1 cellular context compared by ENCODE assay signal in genomic region chr2:120398961-120399888, GRCh38.
TF ChIP-seq lines count a peak whose summit lies in the region.

No MANE protein-coding gene starts in this region.

TF ChIP-seq in HepG2, 621 proteins besides CTCF, POLR2A, EP300 and RAD21 (continued from another document and continues in another):
- TF ChIP-seq, protein P1, sequence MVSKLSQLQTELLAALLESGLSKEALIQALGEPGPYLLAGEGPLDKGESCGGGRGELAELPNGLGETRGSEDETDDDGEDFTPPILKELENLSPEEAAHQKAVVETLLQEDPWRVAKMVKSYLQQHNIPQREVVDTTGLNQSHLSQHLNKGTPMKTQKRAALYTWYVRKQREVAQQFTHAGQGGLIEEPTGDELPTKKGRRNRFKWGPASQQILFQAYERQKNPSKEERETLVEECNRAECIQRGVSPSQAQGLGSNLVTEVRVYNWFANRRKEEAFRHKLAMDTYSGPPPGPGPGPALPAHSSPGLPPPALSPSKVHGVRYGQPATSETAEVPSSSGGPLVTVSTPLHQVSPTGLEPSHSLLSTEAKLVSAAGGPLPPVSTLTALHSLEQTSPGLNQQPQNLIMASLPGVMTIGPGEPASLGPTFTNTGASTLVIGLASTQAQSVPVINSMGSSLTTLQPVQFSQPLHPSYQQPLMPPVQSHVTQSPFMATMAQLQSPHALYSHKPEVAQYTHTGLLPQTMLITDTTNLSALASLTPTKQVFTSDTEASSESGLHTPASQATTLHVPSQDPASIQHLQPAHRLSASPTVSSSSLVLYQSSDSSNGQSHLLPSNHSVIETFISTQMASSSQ (IDR thresholded peaks at IDR 0.05; ENCODE audit: low read depth): no peak
- TF ChIP-seq, protein P1 (CRISPR knock-in tag; IDR thresholded peaks at IDR 0.05; ENCODE audit: borderline replicate concordance): peak; percentile 60; the same call in 1 of the 2 replicates
- TF ChIP-seq ZMYM4 (CRISPR knock-in tag; IDR thresholded peaks at IDR 0.05) (peak; percentile 24; the same call in 1 of the 2 replicates), ZFP90 (CRISPR knock-in tag; IDR thresholded peaks at IDR 0.05; ENCODE audit: borderline replicate concordance) (peak; percentile 45), AFF4 (CRISPR knock-in tag; IDR thresholded peaks at IDR 0.05) (peak; percentile 60; the same call in 1 of the 2 replicates), ZNF773 (CRISPR knock-in tag; IDR thresholded peaks at IDR 0.05; ENCODE audit: borderline replicate concordance) (no peak), SNRNP70 (IDR thresholded peaks at IDR 0.05; ENCODE audit: low read depth, low read length) (no peak), THAP7 (CRISPR knock-in tag; IDR thresholded peaks at IDR 0.05) (no peak), RXRA (CRISPR knock-in tag; IDR thresholded peaks at IDR 0.05) (peak; percentile 91), ZNF430 (CRISPR knock-in tag; IDR thresholded peaks at IDR 0.05) (peak; percentile 86), ATAD3A (CRISPR knock-in tag; IDR thresholded peaks at IDR 0.05) (0 out of 2 replicates have a peak, but pooled peaks have one; percentile 9), ATF1 (CRISPR knock-in tag; IDR thresholded peaks at IDR 0.05) (no peak), ZNF792 (CRISPR knock-in tag; IDR thresholded peaks at IDR 0.05) (peak; percentile 87), ZNF256 (CRISPR knock-in tag; conservative IDR thresholded peaks at IDR 0.05) (peak; percentile 47; the same call in 1 of the 2 replicates), NFATC3 (CRISPR knock-in tag; IDR thresholded peaks at IDR 0.05) (no peak; the same call in 1 of the 2 replicates), ZNF292 (CRISPR knock-in tag; IDR thresholded peaks at IDR 0.05; ENCODE audit: borderline replicate concordance, low read depth) (peak; percentile 77; the same call in 1 of the 2 replicates), GLI4 (CRISPR knock-in tag; IDR thresholded peaks at IDR 0.05; ENCODE audit: borderline replicate concordance) (no peak), NRL (CRISPR knock-in tag; IDR thresholded peaks at IDR 0.05; ENCODE audit: borderline replicate concordance) (no peak), ARNT2 (CRISPR knock-in tag; IDR thresholded peaks at IDR 0.05; ENCODE audit: low read depth) (peak; percentile 76), CREM (IDR thresholded peaks at IDR 0.05) (peak; percentile 69), CREM (CRISPR knock-in tag; IDR thresholded peaks at IDR 0.05) (no peak), RARA (CRISPR knock-in tag; IDR thresholded peaks at IDR 0.05) (peak; percentile 88), JUNB (CRISPR knock-in tag; IDR thresholded peaks at IDR 0.05; ENCODE audit: borderline replicate concordance) (peak; percentile 83; the same call in 1 of the 2 replicates), ZNF138 (CRISPR knock-in tag; IDR thresholded peaks at IDR 0.05; ENCODE audit: low read depth) (no peak), ZFP82 (CRISPR knock-in tag; IDR thresholded peaks at IDR 0.05; ENCODE audit: borderline replicate concordance) (no peak), ZKSCAN8 (CRISPR knock-in tag; IDR thresholded peaks at IDR 0.05; ENCODE audit: borderline replicate concordance) (peak; percentile 80; the same call in 1 of the 2 replicates), SRSF1 (optimal IDR thresholded peaks at IDR 0.05; ENCODE audit: low read depth, low read length) (no peak), NFYB (CRISPR knock-in tag; IDR thresholded peaks at IDR 0.05) (0 out of 2 replicates have a peak, but pooled peaks have one; percentile 9), ZFP36 (IDR thresholded peaks at IDR 0.05; ENCODE audit: borderline replicate concordance, low read depth, low read length, partially characterized antibody) (no peak), ZNF136 (CRISPR knock-in tag; IDR thresholded peaks at IDR 0.05; ENCODE audit: low read depth) (no peak), NFIB (CRISPR knock-in tag; IDR thresholded peaks at IDR 0.05; ENCODE audit: borderline replicate concordance) (no peak), ZNF296 (CRISPR knock-in tag; conservative IDR thresholded peaks at IDR 0.05) (peak; percentile 99), FOXK1 (CRISPR knock-in tag; IDR thresholded peaks at IDR 0.05; ENCODE audit: borderline replicate concordance, low read depth) (peak; percentile 52; the same call in 1 of the 2 replicates), PTBP1 (IDR thresholded peaks at IDR 0.05; ENCODE audit: low read depth, low read length, poor library complexity, severe bottlenecking) (no peak), SALL2 (CRISPR knock-in tag; IDR thresholded peaks at IDR 0.05) (peak; percentile 67; the same call in 1 of the 2 replicates), CBX1 (IDR thresholded peaks at IDR 0.05; ENCODE audit: low read depth) (no peak), ONECUT2 (CRISPR knock-in tag; IDR thresholded peaks at IDR 0.05) (no peak), TBP (CRISPR knock-in tag; IDR thresholded peaks at IDR 0.05) (no peak), EEA1 (CRISPR knock-in tag; IDR thresholded peaks at IDR 0.05; ENCODE audit: borderline replicate concordance) (no peak)
- TF ChIP-seq, protein P2, sequence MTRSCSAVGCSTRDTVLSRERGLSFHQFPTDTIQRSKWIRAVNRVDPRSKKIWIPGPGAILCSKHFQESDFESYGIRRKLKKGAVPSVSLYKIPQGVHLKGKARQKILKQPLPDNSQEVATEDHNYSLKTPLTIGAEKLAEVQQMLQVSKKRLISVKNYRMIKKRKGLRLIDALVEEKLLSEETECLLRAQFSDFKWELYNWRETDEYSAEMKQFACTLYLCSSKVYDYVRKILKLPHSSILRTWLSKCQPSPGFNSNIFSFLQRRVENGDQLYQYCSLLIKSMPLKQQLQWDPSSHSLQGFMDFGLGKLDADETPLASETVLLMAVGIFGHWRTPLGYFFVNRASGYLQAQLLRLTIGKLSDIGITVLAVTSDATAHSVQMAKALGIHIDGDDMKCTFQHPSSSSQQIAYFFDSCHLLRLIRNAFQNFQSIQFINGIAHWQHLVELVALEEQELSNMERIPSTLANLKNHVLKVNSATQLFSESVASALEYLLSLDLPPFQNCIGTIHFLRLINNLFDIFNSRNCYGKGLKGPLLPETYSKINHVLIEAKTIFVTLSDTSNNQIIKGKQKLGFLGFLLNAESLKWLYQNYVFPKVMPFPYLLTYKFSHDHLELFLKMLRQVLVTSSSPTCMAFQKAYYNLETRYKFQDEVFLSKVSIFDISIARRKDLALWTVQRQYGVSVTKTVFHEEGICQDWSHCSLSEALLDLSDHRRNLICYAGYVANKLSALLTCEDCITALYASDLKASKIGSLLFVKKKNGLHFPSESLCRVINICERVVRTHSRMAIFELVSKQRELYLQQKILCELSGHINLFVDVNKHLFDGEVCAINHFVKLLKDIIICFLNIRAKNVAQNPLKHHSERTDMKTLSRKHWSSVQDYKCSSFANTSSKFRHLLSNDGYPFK (CRISPR knock-in tag; IDR thresholded peaks at IDR 0.05; ENCODE audit: borderline replicate concordance): no peak
- TF ChIP-seq, protein P3, sequence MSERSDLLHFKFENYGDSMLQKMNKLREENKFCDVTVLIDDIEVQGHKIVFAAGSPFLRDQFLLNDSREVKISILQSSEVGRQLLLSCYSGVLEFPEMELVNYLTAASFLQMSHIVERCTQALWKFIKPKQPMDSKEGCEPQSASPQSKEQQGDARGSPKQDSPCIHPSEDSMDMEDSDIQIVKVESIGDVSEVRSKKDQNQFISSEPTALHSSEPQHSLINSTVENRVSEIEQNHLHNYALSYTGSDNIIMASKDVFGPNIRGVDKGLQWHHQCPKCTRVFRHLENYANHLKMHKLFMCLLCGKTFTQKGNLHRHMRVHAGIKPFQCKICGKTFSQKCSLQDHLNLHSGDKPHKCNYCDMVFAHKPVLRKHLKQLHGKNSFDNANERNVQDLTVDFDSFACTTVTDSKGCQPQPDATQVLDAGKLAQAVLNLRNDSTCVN (CRISPR knock-in tag; IDR thresholded peaks at IDR 0.05; ENCODE audit: borderline replicate concordance): 0 out of 2 replicates have a peak, but pooled peaks have one; percentile 29
- TF ChIP-seq, protein P4, sequence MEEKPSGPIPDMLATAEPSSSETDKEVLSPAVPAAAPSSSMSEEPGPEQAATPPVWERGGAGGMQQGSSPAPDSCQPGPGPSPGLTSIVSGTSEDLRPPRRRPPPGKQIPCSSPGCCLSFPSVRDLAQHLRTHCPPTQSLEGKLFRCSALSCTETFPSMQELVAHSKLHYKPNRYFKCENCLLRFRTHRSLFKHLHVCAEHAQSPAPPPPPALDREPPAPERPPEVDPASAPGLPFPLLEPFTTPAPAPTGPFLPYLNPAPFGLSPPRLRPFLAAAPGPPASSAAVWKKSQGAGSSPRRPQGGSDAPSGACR (CRISPR knock-in tag; IDR thresholded peaks at IDR 0.05): no peak
- TF ChIP-seq, protein P5, sequence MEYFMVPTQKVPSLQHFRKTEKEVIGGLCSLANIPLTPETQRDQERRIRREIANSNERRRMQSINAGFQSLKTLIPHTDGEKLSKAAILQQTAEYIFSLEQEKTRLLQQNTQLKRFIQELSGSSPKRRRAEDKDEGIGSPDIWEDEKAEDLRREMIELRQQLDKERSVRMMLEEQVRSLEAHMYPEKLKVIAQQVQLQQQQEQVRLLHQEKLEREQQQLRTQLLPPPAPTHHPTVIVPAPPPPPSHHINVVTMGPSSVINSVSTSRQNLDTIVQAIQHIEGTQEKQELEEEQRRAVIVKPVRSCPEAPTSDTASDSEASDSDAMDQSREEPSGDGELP (IDR thresholded peaks at IDR 0.05; ENCODE audit: borderline replicate concordance, low read depth): peak; percentile 56; the same call in 1 of the 2 replicates
- TF ChIP-seq, protein P6, sequence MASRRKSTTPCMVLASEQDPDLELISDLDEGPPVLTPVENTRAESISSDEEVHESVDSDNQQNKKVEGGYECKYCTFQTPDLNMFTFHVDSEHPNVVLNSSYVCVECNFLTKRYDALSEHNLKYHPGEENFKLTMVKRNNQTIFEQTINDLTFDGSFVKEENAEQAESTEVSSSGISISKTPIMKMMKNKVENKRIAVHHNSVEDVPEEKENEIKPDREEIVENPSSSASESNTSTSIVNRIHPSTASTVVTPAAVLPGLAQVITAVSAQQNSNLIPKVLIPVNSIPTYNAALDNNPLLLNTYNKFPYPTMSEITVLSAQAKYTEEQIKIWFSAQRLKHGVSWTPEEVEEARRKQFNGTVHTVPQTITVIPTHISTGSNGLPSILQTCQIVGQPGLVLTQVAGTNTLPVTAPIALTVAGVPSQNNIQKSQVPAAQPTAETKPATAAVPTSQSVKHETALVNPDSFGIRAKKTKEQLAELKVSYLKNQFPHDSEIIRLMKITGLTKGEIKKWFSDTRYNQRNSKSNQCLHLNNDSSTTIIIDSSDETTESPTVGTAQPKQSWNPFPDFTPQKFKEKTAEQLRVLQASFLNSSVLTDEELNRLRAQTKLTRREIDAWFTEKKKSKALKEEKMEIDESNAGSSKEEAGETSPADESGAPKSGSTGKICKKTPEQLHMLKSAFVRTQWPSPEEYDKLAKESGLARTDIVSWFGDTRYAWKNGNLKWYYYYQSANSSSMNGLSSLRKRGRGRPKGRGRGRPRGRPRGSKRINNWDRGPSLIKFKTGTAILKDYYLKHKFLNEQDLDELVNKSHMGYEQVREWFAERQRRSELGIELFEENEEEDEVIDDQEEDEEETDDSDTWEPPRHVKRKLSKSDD (CRISPR knock-in tag; IDR thresholded peaks at IDR 0.05; ENCODE audit: low read depth): no peak
- TF ChIP-seq, protein P7, sequence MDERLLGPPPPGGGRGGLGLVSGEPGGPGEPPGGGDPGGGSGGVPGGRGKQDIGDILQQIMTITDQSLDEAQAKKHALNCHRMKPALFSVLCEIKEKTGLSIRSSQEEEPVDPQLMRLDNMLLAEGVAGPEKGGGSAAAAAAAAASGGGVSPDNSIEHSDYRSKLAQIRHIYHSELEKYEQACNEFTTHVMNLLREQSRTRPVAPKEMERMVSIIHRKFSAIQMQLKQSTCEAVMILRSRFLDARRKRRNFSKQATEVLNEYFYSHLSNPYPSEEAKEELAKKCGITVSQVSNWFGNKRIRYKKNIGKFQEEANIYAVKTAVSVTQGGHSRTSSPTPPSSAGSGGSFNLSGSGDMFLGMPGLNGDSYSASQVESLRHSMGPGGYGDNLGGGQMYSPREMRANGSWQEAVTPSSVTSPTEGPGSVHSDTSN (CRISPR knock-in tag; IDR thresholded peaks at IDR 0.05): no peak
